ENCODE assay signal across 8 cellular contexts in the genomic region with DNA sequence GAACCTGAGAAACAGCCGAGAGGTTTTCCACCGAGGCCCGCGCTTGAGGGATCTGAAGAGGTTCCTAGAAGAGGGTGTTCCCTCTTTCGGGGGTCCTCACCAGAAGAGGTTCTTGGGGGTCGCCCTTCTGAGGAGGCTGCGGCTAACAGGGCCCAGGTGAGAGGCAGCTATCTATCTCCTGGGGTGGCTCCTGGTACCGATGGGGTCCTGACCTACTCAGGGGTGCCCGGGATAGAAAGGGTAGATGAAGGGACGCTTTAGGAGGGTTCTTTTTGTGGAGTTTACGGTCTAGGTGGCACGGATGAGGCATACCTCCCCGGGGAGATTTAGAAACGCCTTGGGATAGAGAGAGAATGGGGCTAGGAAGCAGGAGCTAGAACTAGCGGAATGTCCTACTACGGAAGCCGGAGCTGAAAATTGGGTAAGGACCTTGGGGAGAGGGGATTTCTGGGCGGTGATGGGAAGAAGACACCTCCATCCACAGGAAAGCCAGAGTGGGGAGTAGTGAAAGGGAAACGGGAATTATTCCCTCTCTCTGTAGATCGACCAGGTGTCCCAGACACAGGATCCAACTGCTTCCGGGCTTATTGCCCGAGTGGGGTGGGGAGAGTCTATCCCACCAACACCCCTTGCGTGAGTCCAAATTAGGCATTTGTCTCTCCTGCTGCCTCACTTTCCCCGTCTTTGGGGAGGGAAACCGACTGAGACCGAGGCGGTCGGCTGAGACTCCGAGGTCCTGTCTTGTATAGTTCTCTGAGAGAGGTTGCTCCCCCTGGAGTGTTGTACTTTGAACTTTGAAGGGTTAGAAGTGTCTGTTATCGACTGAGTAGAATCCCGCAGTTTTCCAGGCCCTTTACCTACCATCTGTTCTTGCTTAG. TPM values are rescaled to one million over a fixed set of nuclear protein-coding genes. Genes with fewer than 3 reads are reported as not detected.
A peak's percentile ranks its signal among the peaks of the same experiment; 100 is the strongest.
DNase-seq lines count a peak whose midpoint lies in the region; ATAC-seq and TF ChIP-seq lines count a peak whose summit lies in the region.

No MANE protein-coding gene starts in this region.

- H3K4me2 ChIP-seq in mesenchymal stem cell (ENCODE audit: low read length, poor library complexity, severe bottlenecking): peak overlapping the region; percentile 75

- peak overlapping the region; percentile 97 for H3K9ac ChIP-seq in mesenchymal stem cell (ENCODE audit: low read length)

- peak overlapping the region; percentile 98 for H4K8ac ChIP-seq in mesenchymal stem cell (ENCODE audit: low read length)

- no peak overlapping the region for H2AK5ac ChIP-seq in mesenchymal stem cell (ENCODE audit: low read length, severe bottlenecking)

- H3K27me3 ChIP-seq in ectodermal cell (ENCODE audit: control insufficient read depth, insufficient read depth, low read length, poor library complexity, severe bottlenecking): no peaks in the 10 kb centered on the region
- H3K27me3 ChIP-seq in mesenchymal stem cell (ENCODE audit: control insufficient read depth in 1 of 2, insufficient read depth in 1 of 2, low read length in 2 of 2): no peaks in the 10 kb centered on the region

- H3K4ac ChIP-seq in mesenchymal stem cell (ENCODE audit: low read depth in 1 of 2, low read length in 2 of 2): peak overlapping the region; percentile 98

- ATAC-seq in HG03460 (IDR thresholded peaks at IDR 0.05; ENCODE audit: unreplicated experiment): peak; percentile 7

- DNase-seq in activated T-cell treated with anti-CD3 and anti-CD28 coated beads for 48 hours (ENCODE audit: low read depth): peak; percentile 6
- no peak for DNase-seq in activated T-cell treated with anti-CD3 and anti-CD28 coated beads for 4 hours
- DNase-seq in mesenchymal stem cell: peak; percentile 60
- no peak for DNase-seq in hippocampal formation (lab: John Stamatoyannopoulos, UW)

- no peak overlapping the region for H2BK5ac ChIP-seq in mesenchymal stem cell (ENCODE audit: low read depth, low read length, poor library complexity, severe bottlenecking)

- no peak overlapping the region for H3K23ac ChIP-seq in mesenchymal stem cell (ENCODE audit: low read length in 2 of 2)

- peaks cover 14% of the 10 kb centered on the region for H3K79me1 ChIP-seq in mesenchymal stem cell (replicated peaks; ENCODE audit: low read length, poor library complexity, severe bottlenecking)

- H3K36me3 ChIP-seq in ectodermal cell (ENCODE audit: control insufficient read depth, insufficient read depth, low read length) (no peaks in the 10 kb centered on the region), mesenchymal stem cell (ENCODE audit: control insufficient read depth in 1 of 2, insufficient read depth in 2 of 2, low read depth in 1 of 2, low read length in 2 of 2) (peaks cover 0 to 4% of the 10 kb centered on the region in 2 experiments), urinary bladder (ENCODE audit: insufficient read depth) (no peaks in the 10 kb centered on the region)

- H3K27ac ChIP-seq in VCaP (peak overlapping the region; percentile 86), ectodermal cell (ENCODE audit: insufficient read depth, low read depth, low read length, poor library complexity, severe bottlenecking) (peak overlapping the region; percentile 75), mesenchymal stem cell (ENCODE audit: low read length, poor library complexity, severe bottlenecking) (peak overlapping the region; percentile 83), urinary bladder (ENCODE audit: low read depth) (peak overlapping the region; percentile 96)

- peaks cover 2% of the 10 kb centered on the region for H3K9me3 ChIP-seq in ectodermal cell (ENCODE audit: control insufficient read depth, low read length)
- H3K9me3 ChIP-seq in mesenchymal stem cell (ENCODE audit: control insufficient read depth, low read length): peaks cover 4% of the 10 kb centered on the region

- peak overlapping the region; percentile 95 to 100 for H3K18ac ChIP-seq in mesenchymal stem cell (ENCODE audit: low read depth in 1 of 2, low read length in 2 of 2)

- H4K91ac ChIP-seq in mesenchymal stem cell (ENCODE audit: low read length): peak overlapping the region; percentile 96

- peak overlapping the region in 1 of 2 experiments; percentile 11 for H2BK12ac ChIP-seq in mesenchymal stem cell (ENCODE audit: low read length in 2 of 2)

- H3K4me3 ChIP-seq in ectodermal cell (ENCODE audit: insufficient read depth, low read depth, low read length) (peak overlapping the region; percentile 99), mesenchymal stem cell (ENCODE audit: insufficient read depth in 1 of 2, low read depth in 1 of 2, low read length in 2 of 2) (peak overlapping the region; percentile 82 to 100), urinary bladder (ENCODE audit: low read depth, low read length) (peak overlapping the region; percentile 85)

- 0 to 1% methylated on average over 31 of the region's 31 CpGs for WGBS in ectodermal cell, 2 experiments
- under 1% methylated on average over 25 of the region's 31 CpGs for WGBS in mesenchymal stem cell
- WGBS in urinary bladder: under 1% methylated on average over 31 of the region's 31 CpGs

- peak overlapping the region; percentile 53 to 96 for H3K14ac ChIP-seq in mesenchymal stem cell (ENCODE audit: low read length in 2 of 2)

- peak overlapping the region; percentile 93 for H2AFZ ChIP-seq in mesenchymal stem cell (ENCODE audit: low read depth, low read length)

- H2BK15ac ChIP-seq in mesenchymal stem cell (ENCODE audit: low read depth, poor library complexity, severe bottlenecking): peak overlapping the region; percentile 98

- TF ChIP-seq CTCF in VCaP (conservative IDR thresholded peaks at IDR 0.05): no peak

- peak overlapping the region; percentile 95 for H2BK120ac ChIP-seq in mesenchymal stem cell (ENCODE audit: low read depth, low read length)

- H3K4me1 ChIP-seq in ectodermal cell (ENCODE audit: control insufficient read depth, insufficient read depth, low read length) (peaks cover 15% of the 10 kb centered on the region), mesenchymal stem cell (ENCODE audit: control insufficient read depth, insufficient read depth, low read depth, low read length) (peaks cover 10% of the 10 kb centered on the region), urinary bladder (ENCODE audit: insufficient read depth) (peaks cover 1% of the 10 kb centered on the region)

RNA-seq across cellular contexts. Expression of a gene that starts 0.7 kb away (rescaled TPM):
- polyA plus RNA-seq in ectodermal cell (2013, experiment 1 of 4): 35.7 TPM
- polyA plus RNA-seq in ectodermal cell (2013, experiment 2 of 4): 34.0 TPM
- polyA plus RNA-seq in ectodermal cell (2013, experiment 3 of 4): 27.9 TPM
- 36.3 TPM for polyA plus RNA-seq in ectodermal cell (2013, experiment 4 of 4)
- polyA plus RNA-seq in mesenchymal stem cell (2013, experiment 1 of 2): 55.6 TPM
- 53.4 TPM for polyA plus RNA-seq in mesenchymal stem cell (2013, experiment 2 of 2)
- total RNA-seq in urinary bladder: 59.5 TPM
- polyA plus RNA-seq in urinary bladder: 18.3 TPM

RNA-seq across cellular contexts. Expression of a gene that starts 1.0 kb away (rescaled TPM):
- polyA plus RNA-seq in ectodermal cell (2013, experiment 1 of 4): 144 TPM
- polyA plus RNA-seq in ectodermal cell (2013, experiment 2 of 4): 121 TPM
- polyA plus RNA-seq in ectodermal cell (2013, experiment 3 of 4): 92.5 TPM
- polyA plus RNA-seq in ectodermal cell (2013, experiment 4 of 4): 114 TPM
- 72.7 TPM for polyA plus RNA-seq in mesenchymal stem cell (2013, experiment 1 of 2)
- polyA plus RNA-seq in mesenchymal stem cell (2013, experiment 2 of 2): 70.2 TPM
- 61.8 TPM for total RNA-seq in urinary bladder
- 63.1 TPM for polyA plus RNA-seq in urinary bladder

RNA-seq across cellular contexts. Expression of a gene that starts 58.2 kb away (rescaled TPM):
- polyA plus RNA-seq in ectodermal cell (2013, experiment 1 of 4): 35.2 TPM
- 30.9 TPM for polyA plus RNA-seq in ectodermal cell (2013, experiment 2 of 4)
- polyA plus RNA-seq in ectodermal cell (2013, experiment 3 of 4): 31.1 TPM
- 39.2 TPM for polyA plus RNA-seq in ectodermal cell (2013, experiment 4 of 4)
- 81.6 TPM for polyA plus RNA-seq in mesenchymal stem cell (2013, experiment 1 of 2)
- polyA plus RNA-seq in mesenchymal stem cell (2013, experiment 2 of 2): 83.7 TPM
- 84.5 TPM for total RNA-seq in urinary bladder
- 58.3 TPM for polyA plus RNA-seq in urinary bladder

Comparison
In these comparisons a context has a peak if more than half of its experiments do, and no peak if none do; other contexts are left out.
1. DNase-seq: peak in activated T-cell treated with anti-CD3 and anti-CD28 coated beads for 48 hours (single experiment) and mesenchymal stem cell (single experiment); none in activated T-cell treated with anti-CD3 and anti-CD28 coated beads for 4 hours (single experiment) and hippocampal formation (0 of 2).
2. Peak in every context shown above with its lines, with median percentiles within 50 percentile points of each other: H3K27ac ChIP-seq and H3K4me3 ChIP-seq.